ENCODE assay signal across 24 cellular contexts in genomic region chr10:24929904-24930303, GRCh38. TPM values are rescaled to one million over a fixed set of nuclear protein-coding genes. Genes with fewer than 3 reads are reported as not detected.
A peak's percentile ranks its signal among the peaks of the same experiment; 100 is the strongest.
DNase-seq lines count a peak whose midpoint lies in the region; ATAC-seq and TF ChIP-seq lines count a peak whose summit lies in the region.
"Had no signal": no experiment of that assay in that cellular context is flagged by ENCODE, and none has a peak within 500 bp of the region (broad histone marks: within the 10 kb centered on the region; RNA-seq: fewer than 3 reads in every experiment).

No MANE protein-coding gene starts in this region.

- H3K4me1 Mint-ChIP-seq in nephron progenitor cell: peaks cover 18% of the 10 kb centered on the region

- H3K9ac ChIP-seq in BLaER1 treated with 17β-estradiol and CSF1 and Interleukin-3, amounts not matched to agents 10 nM and 100 nM: peak overlapping the region in 1 of 11 experiments; percentile 15; a peak in 1 of 22 replicates

- H3K36me3 Mint-ChIP-seq in nephron progenitor cell (ENCODE audit: low read depth): peaks cover 29% of the 10 kb centered on the region

- no peaks in the 10 kb centered on the region for H3K36me3 ChIP-seq in BLaER1 treated with 17β-estradiol and CSF1 and Interleukin-3, amounts not matched to agents 10 nM and 100 nM
- H3K36me3 ChIP-seq in osteoblast (ENCODE audit: insufficient read depth, low read length) (no peaks in the 10 kb centered on the region), tibial nerve (no peaks in the 10 kb centered on the region)
- H3K36me3 ChIP-seq: upper lobe of right lung had no signal

- H3K4me1 ChIP-seq in BLaER1 treated with 17β-estradiol and CSF1 and Interleukin-3, amounts not matched to agents 10 nM and 100 nM: peaks cover 21 to 26% (median 23%) of the 10 kb centered on the region in 10 experiments
- peaks cover 13% of the 10 kb centered on the region for H3K4me1 ChIP-seq in osteoblast (ENCODE audit: insufficient read depth, low read length)
- peaks cover 0 to 17% (median 0%) of the 10 kb centered on the region in 4 donors for H3K4me1 ChIP-seq in tibial nerve
- H3K4me1 ChIP-seq: upper lobe of right lung had no signal

- TF ChIP-seq POLR2A in tibial nerve (IDR thresholded peaks at IDR 0.05): no peak

- no peaks in the 10 kb centered on the region for H3K79me2 ChIP-seq in osteoblast (ENCODE audit: insufficient read depth, low read length)

- H3K4me3 ChIP-seq in BLaER1 treated with 17β-estradiol and CSF1 and Interleukin-3, amounts not matched to agents 10 nM and 100 nM: no peak overlapping the region
- H3K4me3 ChIP-seq in osteoblast (ENCODE audit: insufficient read depth, low read length) (no peak overlapping the region), tibial nerve (no peak overlapping the region)
- H3K4me3 ChIP-seq: lung, upper lobe of right lung had no signal

- TF ChIP-seq EP300 in tibial nerve (IDR thresholded peaks at IDR 0.05): no peak

- 86 to 91% methylated on average over 4 of the region's 4 CpGs for WGBS in tibial nerve, 2 donors

- DNase-seq in astrocyte of the hippocampus (ENCODE audit: low read depth, low spot score) (peak; percentile 29), osteoblast (ENCODE audit: insufficient read length, low spot score, missing footprints) (no peak), tibial nerve (ENCODE audit: low spot score in 2 of 2) (no peak), nephron progenitor cell (no peak), GM19240 (ENCODE audit: insufficient read length, low spot score) (no peak)
- DNase-seq: ACHN; activated CD4-positive, alpha-beta T cell treated with anti-CD3 and anti-CD28 coated beads for 48 hours; activated CD8-positive, alpha-beta memory T cell treated with anti-CD3 and anti-CD28 coated beads, Interleukin-2, amount 10 ng/mL, durations not matched to agents 7 days and 5 days; activated naive CD4-positive, alpha-beta T cell treated with anti-CD3 and anti-CD28 coated beads for 36 hours; amniotic stem cell; Calu3; central memory CD4-positive, alpha-beta T cell; glutamatergic neuron; H7; kidney; NCI-H2029 treated with DMSO at 0.1 percent for 48 hours; NCI-H226; upper lobe of right lung had no signal

- peaks cover 0 to 10% (median 3%) of the 10 kb centered on the region in 11 experiments; a peak in 5 of 22 replicates for H3K9me3 ChIP-seq in BLaER1 treated with 17β-estradiol and CSF1 and Interleukin-3, amounts not matched to agents 10 nM and 100 nM (replicated peaks in 1 of 11)
- H3K9me3 ChIP-seq in osteoblast (ENCODE audit: low read depth, low read length): no peaks in the 10 kb centered on the region
- peaks cover 0 to 6% (median 0%) of the 10 kb centered on the region in 4 donors for H3K9me3 ChIP-seq in tibial nerve
- H3K9me3 ChIP-seq: upper lobe of right lung had no signal

- TF ChIP-seq CTCF in osteoblast (IDR thresholded peaks at IDR 0.05; ENCODE audit: extremely low read depth, low read depth, low read length): no peak
- TF ChIP-seq CTCF in tibial nerve (IDR thresholded peaks at IDR 0.05): no peak
- no peak for TF ChIP-seq CTCF in nephron progenitor cell (IDR thresholded peaks at IDR 0.05)

- H3K27ac Mint-ChIP-seq in nephron progenitor cell: no peak overlapping the region
- H3K27ac Mint-ChIP-seq: activated CD8-positive, alpha-beta memory T cell treated with anti-CD3 and anti-CD28 coated beads, Interleukin-2, amount 10 ng/mL, durations not matched to agents 7 days and 5 days; activated naive CD4-positive, alpha-beta T cell treated with anti-CD3 and anti-CD28 coated beads for 36 hours; progenitor cell of endocrine pancreas had no signal

- peaks cover 0 to 7% (median 0%) of the 10 kb centered on the region in 11 experiments; a peak in 3 of 22 replicates for H4K20me1 ChIP-seq in BLaER1 treated with 17β-estradiol and CSF1 and Interleukin-3, amounts not matched to agents 10 nM and 100 nM
- no peaks in the 10 kb centered on the region for H4K20me1 ChIP-seq in osteoblast (ENCODE audit: insufficient read depth, low read length)

- H2AFZ ChIP-seq in osteoblast (ENCODE audit: low read length): no peak overlapping the region

- H3K4me2 ChIP-seq in BLaER1 treated with 17β-estradiol and CSF1 and Interleukin-3, amounts not matched to agents 10 nM and 100 nM: peak overlapping the region; percentile 65 to 83 (median 73)
- H3K4me2 ChIP-seq in osteoblast (ENCODE audit: insufficient read depth, low read length): peak overlapping the region; percentile 5

- peak overlapping the region in 1 of 11 experiments; percentile 2; a peak in 1 of 22 replicates for H3K27ac ChIP-seq in BLaER1 treated with 17β-estradiol and CSF1 and Interleukin-3, amounts not matched to agents 10 nM and 100 nM
- H3K27ac ChIP-seq in osteoblast (ENCODE audit: low read depth, low read length) (peak overlapping the region; percentile 57), tibial nerve (no peak overlapping the region)
- H3K27ac ChIP-seq: upper lobe of right lung had no signal

- H3K9me3 Mint-ChIP-seq in nephron progenitor cell: peaks cover 10% of the 10 kb centered on the region
- H3K9me3 Mint-ChIP-seq: neural crest cell had no signal

- H3K4me3 Mint-ChIP-seq in nephron progenitor cell: no peak overlapping the region
- H3K4me3 Mint-ChIP-seq: activated CD8-positive, alpha-beta memory T cell treated with anti-CD3 and anti-CD28 coated beads, Interleukin-2, amount 10 ng/mL, durations not matched to agents 7 days and 5 days; activated naive CD4-positive, alpha-beta T cell treated with anti-CD3 and anti-CD28 coated beads for 36 hours; neural crest cell had no signal

- no peaks in the 10 kb centered on the region for H3K27me3 Mint-ChIP-seq in nephron progenitor cell (ENCODE audit: low read depth, poor library complexity)
- H3K27me3 Mint-ChIP-seq: activated CD8-positive, alpha-beta memory T cell treated with anti-CD3 and anti-CD28 coated beads, Interleukin-2, amount 10 ng/mL, durations not matched to agents 7 days and 5 days; progenitor cell of endocrine pancreas had no signal

- ATAC-seq in GM21723 (IDR thresholded peaks at IDR 0.05; ENCODE audit: unreplicated experiment) (peak; percentile 6), GM21447 (IDR thresholded peaks at IDR 0.05; ENCODE audit: unreplicated experiment) (no peak)
- ATAC-seq: activated CD8-positive, alpha-beta memory T cell treated with anti-CD3 and anti-CD28 coated beads, Interleukin-2, amount 10 ng/mL, durations not matched to agents 7 days and 5 days; upper lobe of right lung had no signal

- H3K27me3 ChIP-seq in BLaER1 treated with 17β-estradiol and CSF1 and Interleukin-3, amounts not matched to agents 10 nM and 100 nM: peaks cover 3 to 34% (median 14%) of the 10 kb centered on the region in 11 experiments; a peak in 13 of 22 replicates
- H3K27me3 ChIP-seq in osteoblast (ENCODE audit: insufficient read depth, low read length): peaks cover 10% of the 10 kb centered on the region
- no peaks in the 10 kb centered on the region for H3K27me3 ChIP-seq in tibial nerve
- H3K27me3 ChIP-seq: upper lobe of right lung had no signal

RNA-seq across cellular contexts. Expression of gene PRTFDC1, which starts 22.5 kb away (rescaled TPM):
- total RNA-seq in osteoblast (5.1 and 5.3 TPM in 2 replicates), tibial nerve (1 to 10 TPM in 3 of 4 donors, under 1 TPM in 1; 0.78 to 5.7 (median 1.3) TPM)
